In genomic region chr14:106626942-106627588, GRCh38 we compare ENCODE assay signal across 8 cellular contexts.
A peak's percentile ranks its signal among the peaks of the same experiment; 100 is the strongest.
DNase-seq lines count a peak whose midpoint lies in the region; ATAC-seq and TF ChIP-seq lines count a peak whose summit lies in the region.
"Not testable (repeated sequence)": the region's sequence is repeated elsewhere in the genome, so short reads cannot be mapped to it uniquely, and the experiment has no call there.

No MANE protein-coding gene starts in this region.

- H3K36me3 Mint-ChIP-seq in activated naive CD8-positive, alpha-beta T cell treated with anti-CD3 and anti-CD28 coated beads, Interleukin-2, amount 10 ng/mL, durations not matched to agents 7 days and 5 days = not testable (repeated sequence)

- 17% methylated on average over 2 of the region's 22 CpGs for WGBS in right lobe of liver (ENCODE audit: insufficient coverage, low coverage, low lambda C conversion rate, missing lambda C conversion rate)

- H3K9me2 ChIP-seq in PC-9 (ENCODE audit: insufficient read depth) = not testable (repeated sequence)

- not testable (repeated sequence) for H3K27ac ChIP-seq in PC-9, right lobe of liver

- in situ Hi-C loops in GM13977 (cut with MboI; ENCODE audit: low pct_unique_long_range_greater_than_20kb, low sequenced_read_pairs, unreplicated experiment) = not testable (repeated sequence)

- peak; percentile 84 for ATAC-seq in activated naive CD8-positive, alpha-beta T cell treated with anti-CD3 and anti-CD28 coated beads, Interleukin-2, amount 10 ng/mL, durations not matched to agents 7 days and 5 days (ENCODE audit: low read depth)
- peak in 1 of 4 donors; percentile 63 for ATAC-seq in right lobe of liver

- peak; percentile 82 for TF ChIP-seq CTCF in GM13977 (IDR thresholded peaks at IDR 0.05; ENCODE audit: extremely low read depth, insufficient read depth, missing control alignments)
- peak; percentile 69 for TF ChIP-seq CTCF in PC-9 (conservative IDR thresholded peaks at IDR 0.05)
- TF ChIP-seq CTCF in right lobe of liver (IDR thresholded peaks at IDR 0.05) = peak; percentile 34 to 57 (median 48)

- H3K9me3 Mint-ChIP-seq in activated naive CD8-positive, alpha-beta T cell treated with anti-CD3 and anti-CD28 coated beads, Interleukin-2, amount 10 ng/mL, durations not matched to agents 7 days and 5 days = not testable (repeated sequence)

- intact Hi-C loops in PC-9 (cut with micrococcal nuclease; ENCODE audit: unreplicated experiment); right lobe of liver (cut with DNase I): not testable (repeated sequence)

- CTCF ChIA-PET in PC-9 (lab: Charles Lee) = not testable (repeated sequence)

- POLR2A ChIA-PET in PC-9 (lab: Charles Lee; ENCODE audit: unreplicated experiment); activated naive CD8-positive, alpha-beta T cell treated with anti-CD3 and anti-CD28 coated beads, Interleukin-2, amount 10 ng/mL, durations not matched to agents 7 days and 5 days (lab: Charles Lee): not testable (repeated sequence)

- peak; percentile 21 to 40 for DNase-seq in AML-193 (lab: John Stamatoyannopoulos, UW)
- DNase-seq in GM13977 (ENCODE audit: low spot score) = peak; percentile 42
- peak; percentile 28 for DNase-seq in MV-4-11 (lab: John Stamatoyannopoulos, UW)
- peak in 1 of 2 experiments; percentile 36 for DNase-seq in PC-9
- DNase-seq in activated CD4-positive, alpha-beta T cell treated with anti-CD3 and anti-CD28 coated beads, Interleukin-2, amount 50 U/mL, for 24 hours (ENCODE audit: low read depth in 1 of 2, low spot score in 1 of 2) = peak; percentile 26 to 41
- peak; percentile 82 for DNase-seq in activated naive CD8-positive, alpha-beta T cell treated with anti-CD3 and anti-CD28 coated beads, Interleukin-2, amount 10 ng/mL, durations not matched to agents 7 days and 5 days
- peak in 1 of 3 donors; percentile 49 for DNase-seq in right lobe of liver
- DNase-seq in stimulated activated CD4-positive, alpha-beta T cell treated with anti-CD3 and anti-CD28 coated beads, TNF-alpha, amount 100 ng/mL, for 4 hours (ENCODE audit: low read depth in 3 of 3) = peak; percentile 32 to 50 (median 41)

- H3K9me3 ChIP-seq in PC-9 (ENCODE audit: insufficient read depth, low read depth); right lobe of liver: not testable (repeated sequence)

- H3K27me3 Mint-ChIP-seq in activated naive CD8-positive, alpha-beta T cell treated with anti-CD3 and anti-CD28 coated beads, Interleukin-2, amount 10 ng/mL, durations not matched to agents 7 days and 5 days = peaks cover 46% of the 10 kb centered on the region

- H3K36me3 ChIP-seq in PC-9 (ENCODE audit: low read depth); right lobe of liver: not testable (repeated sequence)

- not testable (repeated sequence) for H3K4me1 ChIP-seq in PC-9 (replicated peaks; ENCODE audit: insufficient read depth); right lobe of liver

- not testable (repeated sequence) for H3K4me2 ChIP-seq in PC-9

- H3K4me1 Mint-ChIP-seq in activated naive CD8-positive, alpha-beta T cell treated with anti-CD3 and anti-CD28 coated beads, Interleukin-2, amount 10 ng/mL, durations not matched to agents 7 days and 5 days = peaks cover 24% of the 10 kb centered on the region

- not testable (repeated sequence) for H3K79me2 ChIP-seq in PC-9 (ENCODE audit: low read depth)

- not testable (repeated sequence) for BruUV-seq in PC-9 (replicated peaks; lab: Mats Ljungman, UMichigan)

- not testable (repeated sequence) for H3K4me3 ChIP-seq in PC-9, right lobe of liver

- not testable (repeated sequence) for H2AFZ ChIP-seq in PC-9

- not testable (repeated sequence) for TF ChIP-seq POLR2A in right lobe of liver (IDR thresholded peaks at IDR 0.05)

- H3K27me3 ChIP-seq in PC-9 (ENCODE audit: insufficient read depth, low read depth); right lobe of liver: not testable (repeated sequence)

- not testable (repeated sequence) for H4K20me1 ChIP-seq in PC-9 (ENCODE audit: insufficient read depth)

- H3F3A ChIP-seq in PC-9 (ENCODE audit: insufficient read depth, low read depth) = not testable (repeated sequence)

- H3K27ac Mint-ChIP-seq in activated naive CD8-positive, alpha-beta T cell treated with anti-CD3 and anti-CD28 coated beads, Interleukin-2, amount 10 ng/mL, durations not matched to agents 7 days and 5 days = not testable (repeated sequence)

- H3K4me3 Mint-ChIP-seq in activated naive CD8-positive, alpha-beta T cell treated with anti-CD3 and anti-CD28 coated beads, Interleukin-2, amount 10 ng/mL, durations not matched to agents 7 days and 5 days = not testable (repeated sequence)
